Comparison of ENCODE assay signal across 17 cellular contexts in the genomic region with DNA sequence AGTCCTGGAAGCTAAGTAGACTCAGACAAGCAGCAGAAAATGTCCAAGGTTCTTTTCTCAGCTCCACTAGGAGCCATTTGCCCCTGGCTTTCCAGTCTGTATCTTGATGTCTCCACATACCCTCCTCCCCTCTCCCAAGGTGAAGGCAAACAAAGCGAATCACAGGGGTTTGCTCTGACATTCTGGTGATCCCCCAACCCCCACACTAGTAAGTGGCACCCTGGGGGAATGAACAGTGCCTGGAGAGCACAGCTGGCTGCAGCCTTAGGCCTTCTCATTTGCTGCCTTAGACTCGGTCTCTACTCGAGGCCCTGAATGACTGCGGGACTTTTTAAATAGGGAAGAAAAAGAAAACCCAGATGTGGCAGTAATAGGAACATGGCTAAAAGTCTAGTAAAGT. TPM values are rescaled to one million over a fixed set of nuclear protein-coding genes. Genes with fewer than 3 reads are reported as not detected.
A peak's percentile ranks its signal among the peaks of the same experiment; 100 is the strongest.
DNase-seq lines count a peak whose midpoint lies in the region; ATAC-seq and TF ChIP-seq lines count a peak whose summit lies in the region.
"Had no signal": no experiment of that assay in that cellular context is flagged by ENCODE, and none has a peak within 500 bp of the region (broad histone marks: within the 10 kb centered on the region; RNA-seq: fewer than 3 reads in every experiment).

No MANE protein-coding gene starts in this region.

- H4K91ac ChIP-seq in mesenchymal stem cell (ENCODE audit: low read length): no peak overlapping the region

- in situ Hi-C loops in transverse colon (cut with MboI; ENCODE audit: low pct_ligation_motif_present in 1 of 4, low pct_unique_long_range_greater_than_20kb in 1 of 4, low sequenced_read_pairs in 3 of 4): no loop called here

- H2BK12ac ChIP-seq in mesenchymal stem cell (ENCODE audit: low read length in 2 of 2): no peak overlapping the region

- H2AK5ac ChIP-seq in mesenchymal stem cell (ENCODE audit: low read length, severe bottlenecking): peak overlapping the region; percentile 78

- peak in 2 of 3 experiments; percentile 52 to 82 for DNase-seq in NCI-H1417 (lab: John Stamatoyannopoulos, UW)
- DNase-seq in NCI-H1417 treated with DMSO at 0.1 percent for 48 hours (lab: John Stamatoyannopoulos, UW): no peak
- DNase-seq in WTC11 (ENCODE audit: low spot score): no peak
- DNase-seq in mesenchymal stem cell: no peak
- DNase-seq in naive thymus-derived CD8-positive, alpha-beta T cell: no peak
- DNase-seq in upper lobe of right lung: no peak
- DNase-seq in transverse colon: no peak
- no peak for DNase-seq in activated effector memory CD4-positive, alpha-beta T cell treated with Interleukin-2 at 50 U/mL for 16 hours
- DNase-seq: CD8-positive, alpha-beta T cell; HFFc6; NCI-H1048; NCI-H1694 treated with DMSO at 0.1 percent for 48 hours; NCI-H2107; NCI-H345; NCI-H526 treated with DMSO at 0.1 percent for 48 hours; SHP77 treated with DMSO at 0.1 percent for 48 hours had no signal

- peaks cover 6% of the 10 kb centered on the region for H3K9me3 Mint-ChIP-seq in WTC11
- H3K9me3 Mint-ChIP-seq in naive thymus-derived CD8-positive, alpha-beta T cell: no peaks in the 10 kb centered on the region
- H3K9me3 Mint-ChIP-seq: CD8-positive, alpha-beta T cell had no signal

- H3K79me1 ChIP-seq in mesenchymal stem cell (replicated peaks; ENCODE audit: low read length, poor library complexity, severe bottlenecking): peaks cover 43% of the 10 kb centered on the region

- ATAC-seq in WTC11 (peak; percentile 87), upper lobe of right lung (no peak)
- no peak for ATAC-seq in naive thymus-derived CD8-positive, alpha-beta T cell
- ATAC-seq: CD8-positive, alpha-beta T cell had no signal

- no peak overlapping the region for H3K9ac ChIP-seq in mesenchymal stem cell (ENCODE audit: low read length)

- no peak for TF ChIP-seq POLR2A in transverse colon (IDR thresholded peaks at IDR 0.05)

- H3K14ac ChIP-seq in mesenchymal stem cell (ENCODE audit: low read length in 2 of 2): no peak overlapping the region

- H3K4me3 ChIP-seq in mesenchymal stem cell (ENCODE audit: insufficient read depth in 1 of 2, low read depth in 1 of 2, low read length in 2 of 2) (no peak overlapping the region), upper lobe of right lung (no peak overlapping the region), transverse colon (no peak overlapping the region)

- H3K4ac ChIP-seq in mesenchymal stem cell (ENCODE audit: low read depth in 1 of 2, low read length in 2 of 2): no peak overlapping the region

- no peak overlapping the region for H3K18ac ChIP-seq in mesenchymal stem cell (ENCODE audit: low read depth in 1 of 2, low read length in 2 of 2)

- H3K27ac ChIP-seq in mesenchymal stem cell (ENCODE audit: low read length, poor library complexity, severe bottlenecking): no peak overlapping the region
- H3K27ac ChIP-seq in upper lobe of right lung: no peak overlapping the region
- H3K27ac ChIP-seq in transverse colon: no peak overlapping the region
- H3K27ac ChIP-seq: 22Rv1 had no signal

- H3K4me1 Mint-ChIP-seq in WTC11: peaks cover 29% of the 10 kb centered on the region
- H3K4me1 Mint-ChIP-seq in naive thymus-derived CD8-positive, alpha-beta T cell: peaks cover 8 to 27% (median 21%) of the 10 kb centered on the region in 4 donors

- no peak for TF ChIP-seq CTCF in WTC11 (IDR thresholded peaks at IDR 0.05)
- no peak for TF ChIP-seq CTCF in upper lobe of right lung (IDR thresholded peaks at IDR 0.05)
- TF ChIP-seq CTCF in transverse colon (IDR thresholded peaks at IDR 0.05): no peak

- POLR2A ChIA-PET in WTC11 (lab: Charles Lee): interaction anchor here (0.7 kb wide), 1 partner anchor 12 kb away, joined by 3 read pairs; no protein-coding TSS in a partner anchor
- POLR2A ChIA-PET in naive thymus-derived CD8-positive, alpha-beta T cell (lab: Charles Lee): no interaction called here

- no peak for TF ChIP-seq EP300 in transverse colon (IDR thresholded peaks at IDR 0.05; ENCODE audit: low read depth)

- peaks cover 9% of the 10 kb centered on the region for H3K9me3 ChIP-seq in mesenchymal stem cell (ENCODE audit: control insufficient read depth, low read length)
- H3K9me3 ChIP-seq in upper lobe of right lung: no peaks in the 10 kb centered on the region
- H3K9me3 ChIP-seq in transverse colon: no peaks in the 10 kb centered on the region

- H3K36me3 ChIP-seq in mesenchymal stem cell (ENCODE audit: control insufficient read depth in 1 of 2, insufficient read depth in 2 of 2, low read depth in 1 of 2, low read length in 2 of 2) (peaks cover 12 to 40% of the 10 kb centered on the region in 2 experiments), upper lobe of right lung (peaks cover 34% of the 10 kb centered on the region), transverse colon (peaks cover 0 to 18% (median 0%) of the 10 kb centered on the region in 4 donors)

- H3K27ac Mint-ChIP-seq in WTC11: no peak overlapping the region
- no peak overlapping the region for H3K27ac Mint-ChIP-seq in naive thymus-derived CD8-positive, alpha-beta T cell
- H3K27ac Mint-ChIP-seq: CD8-positive, alpha-beta T cell; HFFc6 had no signal

- H4K8ac ChIP-seq in mesenchymal stem cell (ENCODE audit: low read length): no peak overlapping the region

- CTCF ChIA-PET in WTC11 (lab: Charles Lee): interaction anchor here (0.7 to 2.4 kb wide), 8 partner anchors 21 to 256 kb away, joined by 3 to 11 read pairs (median 5); no protein-coding TSS in a partner anchor

- no peak overlapping the region for H2BK120ac ChIP-seq in mesenchymal stem cell (ENCODE audit: low read depth, low read length)

- intact Hi-C loops in upper lobe of right lung (cut with DNase I): no loop called here
- intact Hi-C loops in transverse colon (cut with DNase I; ENCODE audit: low total_unique reads): no loop called here

- WGBS in mesenchymal stem cell: 73% methylated on average over 4 of the region's 4 CpGs
- WGBS in transverse colon (ENCODE audit: low coverage in 1 of 2), 2 donors: 83 to 94% methylated on average over 1 to 4 of the region's 4 CpGs

- no peak overlapping the region for H2BK5ac ChIP-seq in mesenchymal stem cell (ENCODE audit: low read depth, low read length, poor library complexity, severe bottlenecking)

- H3K4me2 ChIP-seq in mesenchymal stem cell (ENCODE audit: low read length, poor library complexity, severe bottlenecking): no peak overlapping the region

- H3K27me3 ChIP-seq in mesenchymal stem cell (ENCODE audit: control insufficient read depth in 1 of 2, insufficient read depth in 1 of 2, low read length in 2 of 2) (no peaks in the 10 kb centered on the region), upper lobe of right lung (no peaks in the 10 kb centered on the region), transverse colon (no peaks in the 10 kb centered on the region)

- no peak overlapping the region for H2AFZ ChIP-seq in mesenchymal stem cell (ENCODE audit: low read depth, low read length)

- H3K4me1 ChIP-seq in mesenchymal stem cell (ENCODE audit: control insufficient read depth, insufficient read depth, low read depth, low read length) (peaks cover 14% of the 10 kb centered on the region), upper lobe of right lung (no peaks in the 10 kb centered on the region), transverse colon (no peaks in the 10 kb centered on the region)

- H3K27me3 Mint-ChIP-seq in WTC11 (ENCODE audit: low read depth): no peaks in the 10 kb centered on the region
- no peaks in the 10 kb centered on the region for H3K27me3 Mint-ChIP-seq in naive thymus-derived CD8-positive, alpha-beta T cell

- H3K23ac ChIP-seq in mesenchymal stem cell (ENCODE audit: low read length in 2 of 2): no peak overlapping the region

- no peak overlapping the region for H2BK15ac ChIP-seq in mesenchymal stem cell (ENCODE audit: low read depth, poor library complexity, severe bottlenecking)

- no peak overlapping the region for H3K4me3 Mint-ChIP-seq in WTC11
- no peak overlapping the region for H3K4me3 Mint-ChIP-seq in naive thymus-derived CD8-positive, alpha-beta T cell
- H3K4me3 Mint-ChIP-seq: CD8-positive, alpha-beta T cell; HFFc6 had no signal

- peaks cover 40% of the 10 kb centered on the region for H3K36me3 Mint-ChIP-seq in WTC11
- H3K36me3 Mint-ChIP-seq in naive thymus-derived CD8-positive, alpha-beta T cell: peaks cover 12 to 57% (median 26%) of the 10 kb centered on the region in 3 donors

TF ChIP-seq in WTC11, 78 proteins besides CTCF, POLR2A, EP300 and RAD21:
- TF ChIP-seq PRRX2 (CRISPR knock-in tag; IDR thresholded peaks at IDR 0.05) (no peak), ZNF423 (CRISPR knock-in tag; IDR thresholded peaks at IDR 0.05) (peak; percentile 97)
TF ChIP-seq in WTC11: peak in this region for 1.

RNA-seq across cellular contexts. Expression of a gene that starts 15.3 kb away (rescaled TPM):
- total RNA-seq in WTC11 (2021) (74.7 to 76.1 TPM (median 75.2 TPM) in 3 replicates), upper lobe of right lung (41.7 TPM), transverse colon (10 to 100 TPM; 11.2 to 30.4 (median 20.8) TPM)
- 40.9 TPM for polyA plus RNA-seq in mesenchymal stem cell (2013, experiment 1 of 2)
- 42.1 TPM for polyA plus RNA-seq in mesenchymal stem cell (2013, experiment 2 of 2)
- total RNA-seq in naive thymus-derived CD8-positive, alpha-beta T cell: 10 to 100 TPM; 27.2 to 34.5 TPM
- polyA plus RNA-seq in naive thymus-derived CD8-positive, alpha-beta T cell: 10 to 100 TPM; 43.4 to 45.8 (median 43.6) TPM

Comparison
In these comparisons a context has a peak if more than half of its experiments do, and no peak if none do; other contexts are left out.
1. DNase-seq: peak in NCI-H1417 (2 of 3); none in NCI-H1417 treated with DMSO at 0.1 percent for 48 hours (single experiment), WTC11 (single experiment), mesenchymal stem cell (single experiment), naive thymus-derived CD8-positive, alpha-beta T cell (0 of 10), upper lobe of right lung (single experiment), transverse colon (single experiment) and activated effector memory CD4-positive, alpha-beta T cell treated with Interleukin-2 at 50 U/mL for 16 hours (single experiment).